Comparison of ENCODE assay signal across 8 cellular contexts in genomic region chr6:31971993-31972708, GRCh38. TPM values are rescaled to one million over a fixed set of nuclear protein-coding genes. Genes with fewer than 3 reads are reported as not detected.
A peak's percentile ranks its signal among the peaks of the same experiment; 100 is the strongest.
DNase-seq lines count a peak whose midpoint lies in the region; ATAC-seq and TF ChIP-seq lines count a peak whose summit lies in the region.

Gene DXO (minus strand): TSS chr6:31972138. CDS start chr6:31971675, 463 bp downstream.

- DNase-seq in AG04449 (ENCODE audit: low read depth, low spot score): peak; percentile 91
- DNase-seq in NCI-H2227 treated with DMSO at 0.1 percent for 48 hours (lab: John Stamatoyannopoulos, UW): peak; percentile 99
- DNase-seq in WTC11 (ENCODE audit: low spot score): peak; percentile 93
- DNase-seq in cardiac fibroblast (ENCODE audit: low read depth in 2 of 2): peak; percentile 99
- peak; percentile 99 for DNase-seq in iPS-NIHi7 (ENCODE audit: extremely low spot score)
- DNase-seq in smooth muscle cell of the brain vasculature (ENCODE audit: low read depth, low spot score): peak; percentile 97

- peaks cover 38% of the 10 kb centered on the region for H3K36me3 Mint-ChIP-seq in WTC11

- H3K27ac Mint-ChIP-seq in WTC11: peak within 1 kb of the TSS; percentile 99

- peaks cover 11% of the 10 kb centered on the region for H3K9me3 Mint-ChIP-seq in WTC11

- ATAC-seq in GM18907 (IDR thresholded peaks at IDR 0.05; ENCODE audit: unreplicated experiment) (peak; percentile 81), HG03159 (IDR thresholded peaks at IDR 0.05; ENCODE audit: unreplicated experiment) (peak; percentile 82), WTC11 (peak; percentile 88)

- H3K27me3 Mint-ChIP-seq in WTC11 (ENCODE audit: low read depth): no peaks in the 10 kb centered on the region

- peak within 1 kb of the TSS; percentile 84 for H3K4me3 Mint-ChIP-seq in WTC11

- H3K4me3 ChIP-seq in AG04449 (ENCODE audit: low read depth, low read length): peak within 1 kb of the TSS; percentile 98
- H3K4me3 ChIP-seq in cardiac fibroblast (replicated peaks in 1 of 2; ENCODE audit: low read depth in 2 of 2, low read length in 2 of 2): peak within 1 kb of the TSS; percentile 81 to 87

- POLR2A ChIA-PET in AG04449 (lab: Yijun Ruan, JAX) (interaction anchor here (0.8 to 2.1 kb wide), 11 partner anchors 10 to 225 kb away, joined by 3 to 16 read pairs (median 4); partner anchors contain the start of genes ATF6B, EGFL8, EHMT2 and NELFE), WTC11 (lab: Charles Lee) (interaction anchor here (0.9 to 2.5 kb wide), 4 partner anchors 13 to 165 kb away, joined by 3 to 13 read pairs (median 4); partner anchors contain the start of genes HSPA1B, LSM2, NELFE and SKIC2)

- CTCF ChIA-PET in AG04449 (lab: Yijun Ruan, JAX): interaction anchor here (0.7 to 1.8 kb wide), 4 partner anchors 9 to 77 kb away, joined by 3 to 9 read pairs (median 4); partner anchors contain the start of genes NELFE and SKIC2
- CTCF ChIA-PET in WTC11 (lab: Charles Lee): interaction anchor here (1.3 to 4.1 kb wide), 3 partner anchors 13 to 124 kb away, joined by 3 to 14 read pairs (median 8); partner anchors contain the start of genes NELFE and SKIC2

- TF ChIP-seq CTCF in AG04449 (IDR thresholded peaks at IDR 0.05; ENCODE audit: insufficient read depth, low read length, missing control alignments) (no peak), WTC11 (IDR thresholded peaks at IDR 0.05) (no peak), cardiac fibroblast (IDR thresholded peaks at IDR 0.05; ENCODE audit: low read depth, low read length) (no peak)

- peaks cover 12% of the 10 kb centered on the region for H3K4me1 Mint-ChIP-seq in WTC11

TF ChIP-seq in WTC11, 78 proteins besides CTCF, POLR2A, EP300 and RAD21 (continues in another document):
- TF ChIP-seq HMGXB4 (CRISPR knock-in tag; IDR thresholded peaks at IDR 0.05) (0 out of 2 replicates have a peak, but pooled peaks have one; percentile 39), ATF1 (CRISPR knock-in tag; IDR thresholded peaks at IDR 0.05) (peak; percentile 79; the same call in 1 of the 2 replicates), NFE2L1 (CRISPR knock-in tag; IDR thresholded peaks at IDR 0.05) (no peak), ZSCAN18 (CRISPR knock-in tag; IDR thresholded peaks at IDR 0.05) (no peak), SMAD4 (CRISPR knock-in tag; IDR thresholded peaks at IDR 0.05) (no peak), ZNF396 (CRISPR knock-in tag; IDR thresholded peaks at IDR 0.05; ENCODE audit: borderline replicate concordance) (no peak), E2F4 (CRISPR knock-in tag; IDR thresholded peaks at IDR 0.05; ENCODE audit: borderline replicate concordance, low read depth) (no peak), TEAD4 (CRISPR knock-in tag; IDR thresholded peaks at IDR 0.05) (peak; percentile 51), RELA (CRISPR knock-in tag; IDR thresholded peaks at IDR 0.05; ENCODE audit: borderline replicate concordance) (0 out of 2 replicates have a peak, but pooled peaks have one; percentile 30), FOXP4 (CRISPR knock-in tag; IDR thresholded peaks at IDR 0.05) (peak; percentile 60; the same call in 1 of the 2 replicates), E2F5 (CRISPR knock-in tag; IDR thresholded peaks at IDR 0.05) (0 out of 2 replicates have a peak, but pooled peaks have one; percentile 60), NFYB (CRISPR knock-in tag; conservative IDR thresholded peaks at IDR 0.05; ENCODE audit: low read depth) (peak; percentile 55; the same call in 1 of the 2 replicates), CBFB (CRISPR knock-in tag; IDR thresholded peaks at IDR 0.05; ENCODE audit: low read depth) (no peak), ZMAT4 (CRISPR knock-in tag; IDR thresholded peaks at IDR 0.05) (no peak), FOXK1 (CRISPR knock-in tag; IDR thresholded peaks at IDR 0.05) (peak; percentile 87), NR3C1 (CRISPR knock-in tag; conservative IDR thresholded peaks at IDR 0.05; ENCODE audit: low read depth) (no peak), JAZF1 (CRISPR knock-in tag; IDR thresholded peaks at IDR 0.05) (no peak), IRF2 (CRISPR knock-in tag; IDR thresholded peaks at IDR 0.05; ENCODE audit: borderline replicate concordance, low read depth) (no peak), SP1 (CRISPR knock-in tag; conservative IDR thresholded peaks at IDR 0.05) (peak; percentile 85), ESRRA (CRISPR knock-in tag; IDR thresholded peaks at IDR 0.05; ENCODE audit: borderline replicate concordance) (no peak), NR1H2 (CRISPR knock-in tag; IDR thresholded peaks at IDR 0.05) (no peak), ATF3 (CRISPR knock-in tag; conservative IDR thresholded peaks at IDR 0.05) (peak; percentile 83; the same call in 1 of the 2 replicates), FOXP1 (CRISPR knock-in tag; IDR thresholded peaks at IDR 0.05; ENCODE audit: borderline replicate concordance) (peak; percentile 67; the same call in 1 of the 2 replicates)

RNA-seq across cellular contexts. Expression of gene DXO, which starts in this region (rescaled TPM):
- 13.8 to 16.5 TPM (median 15.7 TPM) in 3 replicates for total RNA-seq in WTC11 (2021)

Comparison
In these comparisons a context has a peak if more than half of its experiments do, and no peak if none do; other contexts are left out.
1. Peak in every context shown above with its lines: DNase-seq, ATAC-seq and H3K4me3 ChIP-seq.